Comparison of ENCODE assay signal across 16 cellular contexts in the genomic region with DNA sequence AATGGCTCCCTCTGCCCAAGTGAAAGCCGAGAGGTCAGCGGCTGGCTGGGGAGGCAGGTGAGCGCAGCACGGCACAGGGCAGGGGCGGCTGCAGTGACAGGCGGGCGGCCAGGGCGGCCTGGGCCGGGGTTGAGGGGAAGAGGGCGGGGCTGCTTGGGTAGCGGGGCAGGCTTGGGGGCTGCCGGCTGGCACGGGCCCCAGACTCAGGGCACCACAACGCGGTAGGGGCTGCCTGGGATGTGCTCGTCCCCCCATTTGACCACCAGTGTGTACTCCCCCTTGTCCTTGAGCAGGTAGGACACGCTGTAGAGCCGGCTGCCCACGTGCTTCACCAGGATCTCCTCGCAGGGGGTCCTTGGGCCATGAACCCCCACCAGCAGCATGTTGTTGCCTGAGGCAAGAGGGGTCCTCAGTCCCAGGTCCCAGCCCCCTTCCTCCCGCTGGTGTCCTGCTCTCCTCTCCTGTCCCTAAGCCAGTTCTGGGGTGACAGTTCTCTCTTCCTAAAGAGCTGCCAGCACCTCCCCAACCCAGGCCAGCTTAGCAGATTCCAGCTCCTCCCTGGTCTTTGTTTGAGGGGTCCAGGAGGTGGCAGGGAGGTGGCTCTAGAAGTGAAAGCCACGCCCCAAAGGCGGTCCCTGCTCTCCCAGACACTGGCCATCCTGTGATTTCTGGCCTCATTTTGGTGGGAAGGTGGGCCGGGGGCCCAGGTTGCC. TPM values are rescaled to one million over a fixed set of nuclear protein-coding genes. Genes with fewer than 3 reads are reported as not detected.
A peak's percentile ranks its signal among the peaks of the same experiment; 100 is the strongest.
DNase-seq lines count a peak whose midpoint lies in the region; ATAC-seq and TF ChIP-seq lines count a peak whose summit lies in the region.
"Had no signal": no experiment of that assay in that cellular context is flagged by ENCODE, and none has a peak within 500 bp of the region (broad histone marks: within the 10 kb centered on the region; RNA-seq: fewer than 3 reads in every experiment).

No MANE protein-coding gene starts in this region.

- no peaks in the 10 kb centered on the region for H3K27me3 Mint-ChIP-seq in stimulated activated naive CD8-positive, alpha-beta T cell treated with anti-CD3 and anti-CD28 coated beads, Interleukin-15, amount 100 ng/mL, for 72 hours
- H3K27me3 Mint-ChIP-seq in activated CD8-positive, alpha-beta T cell treated with anti-CD3 and anti-CD28 coated beads, Interleukin-2, amount 10 ng/mL, durations not matched to agents 7 days and 5 days (ENCODE audit: low read depth): no peaks in the 10 kb centered on the region
- no peaks in the 10 kb centered on the region for H3K27me3 Mint-ChIP-seq in memory B cell
- H3K27me3 Mint-ChIP-seq: activated CD4-positive, alpha-beta T cell treated with anti-CD3 and anti-CD28 coated beads for 36 hours had no signal

- in situ Hi-C loops in ACHN (cut with HindIII; ENCODE audit: low pct_ligation_motif_present, low pct_unique_long_range_greater_than_20kb, low sequenced_read_pairs): no loop called here

- no peaks in the 10 kb centered on the region for H3K9me3 ChIP-seq in BE2C
- H3K9me3 ChIP-seq: SJCRH30 had no signal

- H3K36me3 ChIP-seq in BE2C: peaks cover 56% of the 10 kb centered on the region

- no peak for DNase-seq in stimulated activated naive CD8-positive, alpha-beta T cell treated with anti-CD3 and anti-CD28 coated beads, Interleukin-15, amount 100 ng/mL, for 72 hours
- DNase-seq in stimulated activated naive CD8-positive, alpha-beta T cell treated with anti-CD3 and anti-CD28 coated beads, Interleukin-15, Interleukin-2, amounts not matched to agents 100 U/mL and 50 U/mL, for 24 hours: no peak
- DNase-seq in activated CD8-positive, alpha-beta T cell treated with anti-CD3 and anti-CD28 coated beads, Interleukin-2, amount 10 ng/mL, durations not matched to agents 7 days and 5 days: no peak
- DNase-seq in memory B cell (ENCODE audit: low spot score in 2 of 2) (no peak), BE2C (no peak), ACHN (no peak), SHP77 treated with DMSO at 0.1 percent for 48 hours (lab: John Stamatoyannopoulos, UW) (no peak), cerebellar nuclear complex (lab: John Stamatoyannopoulos, UW) (no peak)
- DNase-seq: activated CD4-positive, alpha-beta T cell treated with anti-CD3 and anti-CD28 coated beads for 36 hours; head of caudate nucleus; MV-4-11; SJCRH30 had no signal

- CTCF ChIA-PET in activated CD8-positive, alpha-beta T cell treated with anti-CD3 and anti-CD28 coated beads, Interleukin-2, amount 10 ng/mL, durations not matched to agents 7 days and 5 days (lab: Charles Lee): no interaction called here

- peaks cover 68% of the 10 kb centered on the region for H3K4me1 Mint-ChIP-seq in stimulated activated naive CD8-positive, alpha-beta T cell treated with anti-CD3 and anti-CD28 coated beads, Interleukin-15, amount 100 ng/mL, for 72 hours
- peaks cover 58% of the 10 kb centered on the region for H3K4me1 Mint-ChIP-seq in activated CD8-positive, alpha-beta T cell treated with anti-CD3 and anti-CD28 coated beads, Interleukin-2, amount 10 ng/mL, durations not matched to agents 7 days and 5 days (ENCODE audit: low read depth)
- peaks cover 14% of the 10 kb centered on the region for H3K4me1 Mint-ChIP-seq in memory B cell

- TF ChIP-seq CTCF in BE2C (IDR thresholded peaks at IDR 0.05; ENCODE audit: low read depth, low read length): no peak

- no peaks in the 10 kb centered on the region for H3K27me3 ChIP-seq in BE2C
- H3K27me3 ChIP-seq: SJCRH30 had no signal

- no peak for ATAC-seq in stimulated activated naive CD8-positive, alpha-beta T cell treated with anti-CD3 and anti-CD28 coated beads, Interleukin-15, amount 100 ng/mL, for 72 hours
- no peak for ATAC-seq in stimulated activated naive CD8-positive, alpha-beta T cell treated with anti-CD3 and anti-CD28 coated beads, Interleukin-15, Interleukin-2, amounts not matched to agents 100 U/mL and 50 U/mL, for 24 hours
- ATAC-seq in activated CD8-positive, alpha-beta T cell treated with anti-CD3 and anti-CD28 coated beads, Interleukin-2, amount 10 ng/mL, durations not matched to agents 7 days and 5 days: no peak
- no peak for ATAC-seq in memory B cell (ENCODE audit: low read depth)
- ATAC-seq: activated CD4-positive, alpha-beta T cell treated with anti-CD3 and anti-CD28 coated beads for 36 hours; sciatic nerve had no signal

- H3K9me3 Mint-ChIP-seq in stimulated activated naive CD8-positive, alpha-beta T cell treated with anti-CD3 and anti-CD28 coated beads, Interleukin-15, amount 100 ng/mL, for 72 hours: no peaks in the 10 kb centered on the region
- no peaks in the 10 kb centered on the region for H3K9me3 Mint-ChIP-seq in activated CD8-positive, alpha-beta T cell treated with anti-CD3 and anti-CD28 coated beads, Interleukin-2, amount 10 ng/mL, durations not matched to agents 7 days and 5 days (ENCODE audit: insufficient read depth)
- H3K9me3 Mint-ChIP-seq in memory B cell: no peaks in the 10 kb centered on the region

- H3K36me3 Mint-ChIP-seq in activated CD8-positive, alpha-beta T cell treated with anti-CD3 and anti-CD28 coated beads, Interleukin-2, amount 10 ng/mL, durations not matched to agents 7 days and 5 days (ENCODE audit: low read depth): peaks cover 32% of the 10 kb centered on the region
- no peaks in the 10 kb centered on the region for H3K36me3 Mint-ChIP-seq in memory B cell

- no peak overlapping the region for H3K4me3 ChIP-seq in BE2C (ENCODE audit: low read depth, low read length)
- H3K4me3 ChIP-seq: SJCRH30 had no signal

- POLR2A ChIA-PET in activated CD8-positive, alpha-beta T cell treated with anti-CD3 and anti-CD28 coated beads, Interleukin-2, amount 10 ng/mL, durations not matched to agents 7 days and 5 days (lab: Charles Lee): interaction anchor here (1.0 to 1.2 kb wide), 2 partner anchors 19 to 138 kb away, joined by 3 to 6 read pairs; a partner anchor contains a TSS

- H3K27ac Mint-ChIP-seq in stimulated activated naive CD8-positive, alpha-beta T cell treated with anti-CD3 and anti-CD28 coated beads, Interleukin-15, amount 100 ng/mL, for 72 hours: peak overlapping the region; percentile 5 to 88
- H3K27ac Mint-ChIP-seq in activated CD8-positive, alpha-beta T cell treated with anti-CD3 and anti-CD28 coated beads, Interleukin-2, amount 10 ng/mL, durations not matched to agents 7 days and 5 days: peak overlapping the region; percentile 49
- peak overlapping the region; percentile 35 for H3K27ac Mint-ChIP-seq in memory B cell
- H3K27ac Mint-ChIP-seq: activated CD4-positive, alpha-beta T cell treated with anti-CD3 and anti-CD28 coated beads for 36 hours had no signal

- no peak overlapping the region for H3K4me3 Mint-ChIP-seq in stimulated activated naive CD8-positive, alpha-beta T cell treated with anti-CD3 and anti-CD28 coated beads, Interleukin-15, amount 100 ng/mL, for 72 hours
- H3K4me3 Mint-ChIP-seq in activated CD8-positive, alpha-beta T cell treated with anti-CD3 and anti-CD28 coated beads, Interleukin-2, amount 10 ng/mL, durations not matched to agents 7 days and 5 days: no peak overlapping the region
- H3K4me3 Mint-ChIP-seq in memory B cell: no peak overlapping the region
- H3K4me3 Mint-ChIP-seq: activated CD4-positive, alpha-beta T cell treated with anti-CD3 and anti-CD28 coated beads for 36 hours had no signal

- H3K4me1 ChIP-seq in BE2C: no peaks in the 10 kb centered on the region
- H3K4me1 ChIP-seq: SJCRH30 had no signal

RNA-seq across cellular contexts. Expression of a gene that starts 25.6 kb away (rescaled TPM):
- 1,000 to 10,000 TPM; 1,371 to 1,454 TPM for total RNA-seq in activated CD8-positive, alpha-beta T cell treated with anti-CD3 and anti-CD28 coated beads, Interleukin-2, amount 10 ng/mL, durations not matched to agents 7 days and 5 days
- polyA plus RNA-seq in BE2C (2012; ENCODE audit: insufficient read depth, insufficient read length, low read depth): 487 TPM

RNA-seq across cellular contexts. Expression of a gene that starts 30.3 kb away (rescaled TPM):
- 10 to 100 TPM; 65.9 to 66.0 TPM for total RNA-seq in activated CD8-positive, alpha-beta T cell treated with anti-CD3 and anti-CD28 coated beads, Interleukin-2, amount 10 ng/mL, durations not matched to agents 7 days and 5 days
- polyA plus RNA-seq in BE2C (2012; ENCODE audit: insufficient read depth, insufficient read length, low read depth): 182 TPM

RNA-seq across cellular contexts. Expression of a gene that starts 49.4 kb away (rescaled TPM):
- 1,000 to 10,000 TPM; 2,758 to 2,862 TPM for total RNA-seq in activated CD8-positive, alpha-beta T cell treated with anti-CD3 and anti-CD28 coated beads, Interleukin-2, amount 10 ng/mL, durations not matched to agents 7 days and 5 days
- 1,809 TPM for polyA plus RNA-seq in BE2C (2012; ENCODE audit: insufficient read depth, insufficient read length, low read depth)

RNA-seq across cellular contexts. Expression of a gene that starts 53.2 kb away (rescaled TPM):
- 1 to 10 TPM; 1.3 to 1.5 TPM for total RNA-seq in activated CD8-positive, alpha-beta T cell treated with anti-CD3 and anti-CD28 coated beads, Interleukin-2, amount 10 ng/mL, durations not matched to agents 7 days and 5 days
- polyA plus RNA-seq in BE2C (2012; ENCODE audit: insufficient read depth, insufficient read length, low read depth): 0.32 TPM
- total RNA-seq: NCI-H460, ureter had no signal

RNA-seq across cellular contexts. Expression of a gene that starts 53.9 kb away (rescaled TPM):
- not detected for total RNA-seq in activated CD8-positive, alpha-beta T cell treated with anti-CD3 and anti-CD28 coated beads, Interleukin-2, amount 10 ng/mL, durations not matched to agents 7 days and 5 days
- not detected for polyA plus RNA-seq in BE2C (2012; ENCODE audit: insufficient read depth, insufficient read length, low read depth)
- total RNA-seq: activated CD4-positive, alpha-beta T cell treated with anti-CD3 and anti-CD28 coated beads for 36 hours; mesenteric fat pad; NCI-H460; sciatic nerve; SJCRH30; ureter had no signal
